In the genomic region with DNA sequence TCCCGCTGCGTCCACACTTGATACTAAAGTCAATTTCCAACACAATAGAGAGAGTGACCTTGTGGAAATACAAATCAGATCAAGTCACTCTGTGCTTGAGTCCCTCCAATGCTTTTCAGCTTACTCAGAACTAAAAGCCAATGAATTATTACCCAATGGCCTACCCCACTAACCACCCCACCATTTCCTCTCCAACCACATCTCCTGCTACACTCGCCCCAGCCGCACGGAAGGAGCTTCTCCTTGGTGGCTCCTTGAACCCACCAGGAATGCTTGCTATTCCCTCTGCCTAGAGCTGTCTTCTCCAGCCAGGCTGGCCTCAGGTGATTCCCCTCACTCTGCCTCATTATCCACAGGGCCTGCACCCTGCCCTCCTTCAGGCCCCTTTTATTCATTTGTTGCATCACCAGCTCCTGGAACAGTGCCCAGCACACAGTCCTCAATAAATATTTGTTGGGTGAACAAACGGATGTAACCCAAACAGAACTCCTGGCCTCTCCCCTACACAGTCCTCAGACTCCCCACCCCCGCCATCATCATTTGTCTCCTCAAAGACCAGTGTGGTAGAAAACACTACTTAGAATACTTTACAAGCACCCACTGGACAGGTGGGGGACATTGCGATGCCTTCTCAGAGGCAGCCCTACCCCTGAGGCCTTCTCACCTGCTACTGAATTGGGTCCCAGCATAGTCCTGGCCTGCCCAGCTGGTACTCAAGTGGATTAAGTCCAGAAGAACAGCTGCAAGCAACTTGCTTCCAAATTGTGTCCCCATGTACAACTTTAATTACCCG, we compare ENCODE assay signal across 8 cellular contexts. TPM values are rescaled to one million over a fixed set of nuclear protein-coding genes. Genes with fewer than 3 reads are reported as not detected.
A peak's percentile ranks its signal among the peaks of the same experiment; 100 is the strongest.
DNase-seq lines count a peak whose midpoint lies in the region; ATAC-seq and TF ChIP-seq lines count a peak whose summit lies in the region.

No MANE protein-coding gene starts in this region.

- peaks cover 0 to 2% (median 0%) of the 10 kb centered on the region in 7 donors for H3K9me3 Mint-ChIP-seq in CD14-positive monocyte
- H3K9me3 Mint-ChIP-seq in stimulated activated naive CD8-positive, alpha-beta T cell treated with anti-CD3 and anti-CD28 coated beads, Interleukin-15, amount 100 ng/mL, for 72 hours, result no peaks in the 10 kb centered on the region

- peak overlapping the region in 3 of 7 donors; percentile 46 to 77 (median 63) for H3K27ac Mint-ChIP-seq in CD14-positive monocyte
- H3K27ac Mint-ChIP-seq in stimulated activated naive CD8-positive, alpha-beta T cell treated with anti-CD3 and anti-CD28 coated beads, Interleukin-15, amount 100 ng/mL, for 72 hours, result no peak overlapping the region

- peaks cover 34% of the 10 kb centered on the region for H3K4me1 Mint-ChIP-seq in CD14-positive monocyte
- peaks cover 7% of the 10 kb centered on the region for H3K4me1 Mint-ChIP-seq in stimulated activated naive CD8-positive, alpha-beta T cell treated with anti-CD3 and anti-CD28 coated beads, Interleukin-15, amount 100 ng/mL, for 72 hours

- TF ChIP-seq POLR2A in transverse colon (IDR thresholded peaks at IDR 0.05), result no peak

- TF ChIP-seq CTCF in transverse colon (IDR thresholded peaks at IDR 0.05) (no peak), CD14-positive monocyte (IDR thresholded peaks at IDR 0.05) (no peak)

- peak in 2 of 3 experiments; percentile 15 to 55 for DNase-seq in NCI-H1417 (lab: John Stamatoyannopoulos, UW)
- DNase-seq in NCI-H1417 treated with DMSO at 0.1 percent for 48 hours (lab: John Stamatoyannopoulos, UW), result no peak
- peak; percentile 93 for DNase-seq in NCI-H69 (lab: John Stamatoyannopoulos, UW)
- peak; percentile 42 for DNase-seq in fibroblast of peridontal ligament (ENCODE audit: extremely low read depth)
- DNase-seq in transverse colon, result no peak
- no peak for DNase-seq in CD14-positive monocyte (ENCODE audit: low spot score)
- no peak for DNase-seq in putamen (ENCODE audit: low spot score)
- DNase-seq in stimulated activated naive CD8-positive, alpha-beta T cell treated with anti-CD3 and anti-CD28 coated beads, Interleukin-15, amount 100 ng/mL, for 72 hours, result no peak

- H3K9me3 ChIP-seq in transverse colon, result no peaks in the 10 kb centered on the region

- no peaks in the 10 kb centered on the region for H3K27me3 ChIP-seq in transverse colon

- H3K4me3 ChIP-seq in transverse colon, result no peak overlapping the region

- in situ Hi-C loops in transverse colon (cut with MboI; ENCODE audit: low pct_ligation_motif_present in 1 of 4, low pct_unique_long_range_greater_than_20kb in 1 of 4, low sequenced_read_pairs in 3 of 4), result no loop called here

- WGBS in transverse colon (ENCODE audit: low coverage in 1 of 2), 2 donors, result 73 to 81% methylated on average over 6 to 9 of the region's 9 CpGs

- TF ChIP-seq EP300 in transverse colon (IDR thresholded peaks at IDR 0.05; ENCODE audit: low read depth), result no peak

- intact Hi-C loops in transverse colon (cut with DNase I; ENCODE audit: low total_unique reads) (no loop called here), CD14-positive monocyte (cut with micrococcal nuclease) (no loop called here)

- peak overlapping the region in 3 of 4 donors; percentile 14 to 43 (median 29) for H3K27ac ChIP-seq in transverse colon

- H3K27me3 Mint-ChIP-seq in CD14-positive monocyte (ENCODE audit: low read depth in 3 of 3), result peaks cover 5 to 11% (median 8%) of the 10 kb centered on the region in 3 donors
- peaks cover 11% of the 10 kb centered on the region for H3K27me3 Mint-ChIP-seq in stimulated activated naive CD8-positive, alpha-beta T cell treated with anti-CD3 and anti-CD28 coated beads, Interleukin-15, amount 100 ng/mL, for 72 hours

- H3K4me1 ChIP-seq in transverse colon, result peaks cover 4 to 37% (median 27%) of the 10 kb centered on the region in 4 donors

- peaks cover 0 to 2% of the 10 kb centered on the region in 2 donors for H3K36me3 Mint-ChIP-seq in CD14-positive monocyte

- no peaks in the 10 kb centered on the region for H3K36me3 ChIP-seq in transverse colon

- ATAC-seq in stimulated activated naive CD8-positive, alpha-beta T cell treated with anti-CD3 and anti-CD28 coated beads, Interleukin-15, amount 100 ng/mL, for 72 hours, result no peak

- H3K4me3 Mint-ChIP-seq in CD14-positive monocyte, result peak overlapping the region in 1 of 2 donors; percentile 3
- no peak overlapping the region for H3K4me3 Mint-ChIP-seq in stimulated activated naive CD8-positive, alpha-beta T cell treated with anti-CD3 and anti-CD28 coated beads, Interleukin-15, amount 100 ng/mL, for 72 hours

RNA-seq across cellular contexts. Expression of gene ABTB2, which starts 12.6 kb away (rescaled TPM):
- total RNA-seq in transverse colon, result 10 to 100 TPM in 3 of 4 donors, under 1 TPM in 1; 0.60 to 41.9 (median 20.7) TPM
- polyA plus RNA-seq in CD14-positive monocyte, result under 1 TPM; 0.25 to 0.26 TPM

Comparison
In these comparisons a context has a peak if more than half of its experiments do, and no peak if none do; other contexts are left out.
1. DNase-seq: peak in NCI-H1417 (2 of 3), NCI-H69 (single experiment) and fibroblast of peridontal ligament (single experiment); none in NCI-H1417 treated with DMSO at 0.1 percent for 48 hours (single experiment), transverse colon (single experiment), CD14-positive monocyte (single experiment), putamen (single experiment) and stimulated activated naive CD8-positive, alpha-beta T cell treated with anti-CD3 and anti-CD28 coated beads, Interleukin-15, amount 100 ng/mL, for 72 hours (0 of 2).